34 cellular contexts compared by ENCODE assay signal in the genomic region with DNA sequence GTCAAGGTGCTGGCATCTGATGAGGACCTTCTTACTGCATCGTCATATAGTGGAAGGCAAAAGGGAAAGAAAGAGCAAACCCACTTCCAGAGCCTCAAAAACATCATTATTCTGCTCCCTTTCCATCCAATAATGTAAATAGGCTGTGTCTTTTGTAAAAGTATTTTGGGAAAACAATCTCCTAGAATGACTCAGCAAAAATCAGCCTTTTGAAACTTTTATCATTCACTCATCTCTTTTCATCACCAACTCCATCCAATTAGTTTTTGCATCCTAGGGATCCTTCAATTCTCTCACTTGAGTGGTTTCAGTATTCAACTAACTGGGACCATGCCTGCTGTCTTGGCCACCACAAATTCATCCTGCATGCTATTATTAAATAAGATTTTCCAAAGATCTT. TPM values are rescaled to one million over a fixed set of nuclear protein-coding genes. Genes with fewer than 3 reads are reported as not detected.
"Had no signal": no experiment of that assay in that cellular context is flagged by ENCODE, and none has a peak within 500 bp of the region (broad histone marks: within the 10 kb centered on the region; RNA-seq: fewer than 3 reads in every experiment).

No MANE protein-coding gene starts in this region.

- H3K27me3 ChIP-seq: adrenal gland, body of pancreas, esophagus muscularis mucosa, foreskin keratinocyte, gastrocnemius medialis, heart left ventricle had no signal

- H3K4me3 ChIP-seq: adrenal gland, body of pancreas, esophagus muscularis mucosa, gastrocnemius medialis, heart left ventricle had no signal

- ATAC-seq: activated CD4-positive, alpha-beta T cell treated with anti-CD3 and anti-CD28 coated beads for 36 hours; activated CD8-positive, alpha-beta memory T cell treated with anti-CD3 and anti-CD28 coated beads, Interleukin-2, amount 10 ng/mL, durations not matched to agents 7 days and 5 days; activated CD8-positive, alpha-beta T cell treated with anti-CD3 and anti-CD28 coated beads, Interleukin-2, amount 10 ng/mL, durations not matched to agents 7 days and 5 days; activated naive CD8-positive, alpha-beta T cell treated with anti-CD3 and anti-CD28 coated beads, Interleukin-2, amount 50 U/mL, for 24 hours; body of pancreas; effector memory CD8-positive, alpha-beta T cell; foreskin keratinocyte; gastrocnemius medialis; heart left ventricle had no signal

- H3K27ac ChIP-seq: adrenal gland, body of pancreas, esophagus muscularis mucosa, foreskin keratinocyte, gastrocnemius medialis, heart left ventricle had no signal

- DNase-seq: activated CD4-positive, alpha-beta memory T cell treated with anti-CD3 and anti-CD28 coated beads for 36 hours; activated CD4-positive, alpha-beta T cell treated with anti-CD3 and anti-CD28 coated beads for 36 hours; activated CD4-positive, alpha-beta T cell treated with anti-CD3 and anti-CD28 coated beads, Interleukin-2, amount 10 ng/mL, durations not matched to agents 24 days and 14 days; activated CD4-positive, CD25-positive, alpha-beta regulatory T cell; activated CD4-positive, CD25-positive, alpha-beta regulatory T cell treated with anti-CD3 and anti-CD28 coated beads, Interleukin-2, amount 50 U/mL, for 72 hours; activated CD8-positive, alpha-beta memory T cell treated with anti-CD3 and anti-CD28 coated beads, Interleukin-2, amount 10 ng/mL, durations not matched to agents 7 days and 5 days; activated CD8-positive, alpha-beta memory T cell treated with anti-CD3 and anti-CD28 coated beads, Interleukin-2, amount 50 U/mL, for 4 hours; activated CD8-positive, alpha-beta T cell treated with anti-CD3 and anti-CD28 coated beads, Interleukin-2, amount 10 ng/mL, durations not matched to agents 7 days and 5 days; activated effector memory CD4-positive, alpha-beta T cell treated with anti-CD3 and anti-CD28 coated beads, Interleukin-2, amount 50 U/mL, for 16 hours; activated naive CD4-positive, alpha-beta T cell treated with anti-CD3 and anti-CD28 coated beads for 36 hours; activated naive CD8-positive, alpha-beta T cell treated with anti-CD3 and anti-CD28 coated beads for 36 hours; activated naive CD8-positive, alpha-beta T cell treated with anti-CD3 and anti-CD28 coated beads, Interleukin-2, amount 50 U/mL, for 24 hours; activated T-cell treated with anti-CD3 and anti-CD28 coated beads, Interleukin-2, amount 50 U/mL, for 1 hour; activated T-cell treated with anti-CD3 and anti-CD28 coated beads, Interleukin-2, amount 50 U/mL, for 48 hours; adrenal gland; amygdala; aorta; body of pancreas; caudate nucleus; cortex of kidney; dermis blood vessel endothelial cell; effector CD4-positive, alpha-beta T cell; effector memory CD8-positive, alpha-beta T cell; erythroblast; foreskin keratinocyte; gastrocnemius medialis; glutamatergic neuron; heart left ventricle; T1000 had no signal

- FAIRE-seq: colon had no signal

- H3K9me3 ChIP-seq: adrenal gland, body of pancreas, esophagus muscularis mucosa, gastrocnemius medialis had no signal

- H3K36me3 ChIP-seq: adrenal gland, esophagus muscularis mucosa, gastrocnemius medialis, heart left ventricle had no signal

- H3K4me1 ChIP-seq: adrenal gland, body of pancreas, esophagus muscularis mucosa, foreskin keratinocyte, gastrocnemius medialis, heart left ventricle had no signal

RNA-seq across cellular contexts. Expression of gene TLR4, which starts 39.8 kb away (rescaled TPM):
- total RNA-seq: activated CD4-positive, alpha-beta memory T cell treated with anti-CD3 and anti-CD28 coated beads for 36 hours; activated CD4-positive, alpha-beta T cell treated with anti-CD3 and anti-CD28 coated beads for 36 hours; activated CD4-positive, alpha-beta T cell treated with anti-CD3 and anti-CD28 coated beads, Interleukin-2, amount 10 ng/mL, durations not matched to agents 24 days and 14 days; activated CD8-positive, alpha-beta memory T cell treated with anti-CD3 and anti-CD28 coated beads for 36 hours; activated CD8-positive, alpha-beta memory T cell treated with anti-CD3 and anti-CD28 coated beads, Interleukin-2, amount 10 ng/mL, durations not matched to agents 7 days and 5 days; activated naive CD4-positive, alpha-beta T cell treated with anti-CD3 and anti-CD28 coated beads for 36 hours; activated naive CD8-positive, alpha-beta T cell treated with anti-CD3 and anti-CD28 coated beads for 36 hours; activated T-helper 1 cell treated with anti-CD3 and anti-CD28 coated beads, Interleukin-12 subunit alpha, Interleukin-12 subunit beta, Interleukin-2, Interleukin-4 antibody, amounts not matched to agents 30 ng/mL and 10 ng/mL and 1 ng/mL, durations not matched to agents 14 hours and 24 hours and 36 hours; activated T-helper 2 cell treated with anti-CD3 and anti-CD28 coated beads, Interferon-gamma antibody, Interleukin-2, Interleukin-4, amounts not matched to agents 10 μg/mL and 5 μg/mL and 100 μg/mL, durations not matched to agents 14 hours and 24 hours and 36 hours; foreskin keratinocyte had no signal
- polyA plus RNA-seq: foreskin keratinocyte had no signal
